In the genomic region with DNA sequence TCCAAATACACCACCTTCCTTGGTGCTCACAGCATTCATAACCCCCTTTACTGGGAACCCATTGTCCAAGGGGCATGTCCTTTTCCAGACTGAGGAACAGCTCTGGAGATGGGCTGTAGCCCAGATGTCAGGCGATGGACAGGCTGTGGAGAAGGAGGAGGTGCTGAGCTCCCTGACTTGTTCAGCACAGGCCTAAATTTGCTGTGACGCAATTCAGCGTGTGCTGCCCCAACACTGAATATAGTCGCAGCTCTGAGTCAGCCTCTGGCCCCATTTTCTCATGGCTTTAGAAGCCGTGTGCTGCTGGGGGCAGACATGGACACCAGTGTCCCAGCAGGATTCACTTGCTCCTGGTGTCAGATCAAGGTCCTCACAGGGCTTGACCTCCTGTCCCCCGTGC, we compare ENCODE assay signal across 1 cellular context.
A peak's percentile ranks its signal among the peaks of the same experiment; 100 is the strongest.
TF ChIP-seq lines count a peak whose summit lies in the region.

No MANE protein-coding gene starts in this region.

TF ChIP-seq in IMR-90, 13 proteins besides CTCF, POLR2A, EP300 and RAD21:
- TF ChIP-seq, protein P1, sequence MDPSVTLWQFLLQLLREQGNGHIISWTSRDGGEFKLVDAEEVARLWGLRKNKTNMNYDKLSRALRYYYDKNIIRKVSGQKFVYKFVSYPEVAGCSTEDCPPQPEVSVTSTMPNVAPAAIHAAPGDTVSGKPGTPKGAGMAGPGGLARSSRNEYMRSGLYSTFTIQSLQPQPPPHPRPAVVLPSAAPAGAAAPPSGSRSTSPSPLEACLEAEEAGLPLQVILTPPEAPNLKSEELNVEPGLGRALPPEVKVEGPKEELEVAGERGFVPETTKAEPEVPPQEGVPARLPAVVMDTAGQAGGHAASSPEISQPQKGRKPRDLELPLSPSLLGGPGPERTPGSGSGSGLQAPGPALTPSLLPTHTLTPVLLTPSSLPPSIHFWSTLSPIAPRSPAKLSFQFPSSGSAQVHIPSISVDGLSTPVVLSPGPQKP (IDR thresholded peaks at IDR 0.05; ENCODE audit: borderline replicate concordance, low read depth, low read length) = no peak
- TF ChIP-seq CEBPB (IDR thresholded peaks at IDR 0.05; ENCODE audit: low read depth, low read length) = 0 out of 2 replicates have a peak, but pooled peaks have one; percentile 1
- no peak for TF ChIP-seq RFX5 (IDR thresholded peaks at IDR 0.05; ENCODE audit: low read depth, low read length)
- TF ChIP-seq MAFK (IDR thresholded peaks at IDR 0.05; ENCODE audit: low read depth, low read length) = no peak
- no peak for TF ChIP-seq NFE2L2 (IDR thresholded peaks at IDR 0.05; ENCODE audit: low read depth, low read length)
TF ChIP-seq in IMR-90: peak in this region for 1.
